ENCODE assay signal across 8 cellular contexts in genomic region chr2:101473911-101474751, GRCh38. TPM values are rescaled to one million over a fixed set of nuclear protein-coding genes. Genes with fewer than 3 reads are reported as not detected.
DNase-seq lines count a peak whose midpoint lies in the region; ATAC-seq and TF ChIP-seq lines count a peak whose summit lies in the region.

No MANE protein-coding gene starts in this region.

- peak overlapping the region; percentile 39 to 65 (median 55) for H3K4me3 ChIP-seq in Peyer's patch
- H3K4me3 ChIP-seq in iPS DF 6.9 (ENCODE audit: low read length), result peak overlapping the region; percentile 40; the same call in 1 of the 2 replicates
- H3K4me3 ChIP-seq in retinal pigment epithelial cell (ENCODE audit: low read length), result peak overlapping the region; percentile 48

- no CpG with 5 or more reads among the region's 94 CpGs for WGBS in iPS DF 6.9 (ENCODE audit: insufficient coverage, insufficient read length)

- H3K27ac ChIP-seq in Peyer's patch (peak overlapping the region in 3 of 4 donors; percentile 1 to 25 (median 19)), iPS DF 6.9 (ENCODE audit: low read length) (no peak overlapping the region)

- peaks cover 0 to 14% (median 4%) of the 10 kb centered on the region in 4 donors for H3K4me1 ChIP-seq in Peyer's patch
- H3K4me1 ChIP-seq in iPS DF 6.9 (ENCODE audit: control insufficient read depth, insufficient read depth, low read length), result peaks cover 2% of the 10 kb centered on the region

- H3K9me3 ChIP-seq in Peyer's patch, result no peaks in the 10 kb centered on the region
- H3K9me3 ChIP-seq in iPS DF 6.9 (ENCODE audit: control insufficient read depth, insufficient read depth, low read length), result no peaks in the 10 kb centered on the region

- no peaks in the 10 kb centered on the region for H3K27me3 ChIP-seq in Peyer's patch
- no peaks in the 10 kb centered on the region for H3K27me3 ChIP-seq in iPS DF 6.9 (ENCODE audit: control insufficient read depth, insufficient read depth, low read length)

- ATAC-seq in GM19397 (IDR thresholded peaks at IDR 0.05; ENCODE audit: unreplicated experiment) (no peak), HG03439 (IDR thresholded peaks at IDR 0.05; ENCODE audit: unreplicated experiment) (no peak), GM21737 (IDR thresholded peaks at IDR 0.05; ENCODE audit: unreplicated experiment) (no peak)

- no peak for TF ChIP-seq POLR2A in Peyer's patch (IDR thresholded peaks at IDR 0.05)

- H3K36me3 ChIP-seq in Peyer's patch (no peaks in the 10 kb centered on the region), iPS DF 6.9 (ENCODE audit: control insufficient read depth, insufficient read depth, low read length) (no peaks in the 10 kb centered on the region)

- DNase-seq in GM04504 (ENCODE audit: low read depth), result peak; percentile 28
- peak in 1 of 3 donors; percentile 52 for DNase-seq in Peyer's patch
- peak in 44 of 58 donors; percentile 8 to 65 (median 34) for DNase-seq in anterior cingulate cortex (lab: John Stamatoyannopoulos, UW)
- DNase-seq in iPS DF 6.9 (ENCODE audit: low read depth, low spot score), result no peak
- DNase-seq in retinal pigment epithelial cell (ENCODE audit: low read depth), result no peak

- TF ChIP-seq CTCF in Peyer's patch (IDR thresholded peaks at IDR 0.05), result no peak
- no peak for TF ChIP-seq CTCF in retinal pigment epithelial cell (conservative IDR thresholded peaks at IDR 0.05; ENCODE audit: low read depth, low read length)

RNA-seq across cellular contexts. Expression of gene RFX8, which starts 0.8 kb away (rescaled TPM):
- total RNA-seq in Peyer's patch, result not detected

Comparison
In these comparisons a context has a peak if more than half of its experiments do, and no peak if none do; other contexts are left out.
1. DNase-seq: peak in GM04504 (single experiment) and anterior cingulate cortex (44 of 58); none in iPS DF 6.9 (single experiment) and retinal pigment epithelial cell (single experiment).
2. Peak in every context shown above with its lines, with median percentiles within 50 percentile points of each other: H3K4me3 ChIP-seq.